ENCODE assay signal across 8 cellular contexts in genomic region chr16:30761427-30761927, GRCh38. TPM values are rescaled to one million over a fixed set of nuclear protein-coding genes. Genes with fewer than 3 reads are reported as not detected.
DNase-seq lines count a peak whose midpoint lies in the region; ATAC-seq and TF ChIP-seq lines count a peak whose summit lies in the region.

No MANE protein-coding gene starts in this region.

- peaks cover 38% of the 10 kb centered on the region for H3K36me3 Mint-ChIP-seq in activated T-helper 2 cell treated with anti-CD3 and anti-CD28 coated beads, Interferon-gamma antibody, Interleukin-2, Interleukin-4, amounts not matched to agents 10 μg/mL and 5 μg/mL and 100 μg/mL, durations not matched to agents 14 hours and 24 hours and 36 hours (ENCODE audit: low read depth)

- intact Hi-C loops in PC-9 (cut with micrococcal nuclease; ENCODE audit: unreplicated experiment), result loop anchor here (10.0 kb wide), 1 partner anchor 207 kb away; the partner anchor contains the start of gene ZNF764
- intact Hi-C loops in activated T-helper 2 cell treated with anti-CD3 and anti-CD28 coated beads, Interferon-gamma antibody, Interleukin-2, Interleukin-4, amounts not matched to agents 10 μg/mL and 5 μg/mL and 100 μg/mL, durations not matched to agents 14 hours and 24 hours and 36 hours (cut with micrococcal nuclease), result loop anchor here (5.0 kb wide), 1 partner anchor 64 kb away; the partner anchor contains the start of gene SRCAP

- H3F3A ChIP-seq in PC-9 (ENCODE audit: insufficient read depth, low read depth), result peaks cover 30% of the 10 kb centered on the region; the same call in 1 of the 2 replicates

- H3K9me3 ChIP-seq in PC-9 (ENCODE audit: insufficient read depth, low read depth), result no peaks in the 10 kb centered on the region
- H3K9me3 ChIP-seq in cardiac muscle cell (ENCODE audit: low read depth), result no peaks in the 10 kb centered on the region

- POLR2A ChIA-PET in AG04449 (lab: Yijun Ruan, JAX), result interaction anchor here (0.7 kb wide), 1 partner anchor 160 kb away, joined by 3 read pairs; no protein-coding TSS in a partner anchor
- POLR2A ChIA-PET in PC-9 (lab: Charles Lee; ENCODE audit: unreplicated experiment), result no interaction called here

- H3K27ac Mint-ChIP-seq in activated T-helper 2 cell treated with anti-CD3 and anti-CD28 coated beads, Interferon-gamma antibody, Interleukin-2, Interleukin-4, amounts not matched to agents 10 μg/mL and 5 μg/mL and 100 μg/mL, durations not matched to agents 14 hours and 24 hours and 36 hours, result peak overlapping the region; percentile 83

- DNase-seq in AG04449 (ENCODE audit: low read depth, low spot score) (no peak), PC-9 (peak in 1 of 2 experiments; percentile 51), cardiac muscle cell (ENCODE audit: low read depth in 1 of 2, low spot score in 1 of 2) (peak; percentile 30 to 70), renal cortical epithelial cell (ENCODE audit: low read depth) (peak; percentile 15), retina (no peak)
- DNase-seq in activated T-helper 2 cell treated with anti-CD3 and anti-CD28 coated beads, Interferon-gamma antibody, Interleukin-2, Interleukin-4, amounts not matched to agents 10 μg/mL and 5 μg/mL and 100 μg/mL, durations not matched to agents 14 hours and 24 hours and 36 hours (ENCODE audit: low spot score), result peak; percentile 28

- peaks cover 34% of the 10 kb centered on the region for H3K79me2 ChIP-seq in PC-9 (ENCODE audit: low read depth)

- peaks cover 17% of the 10 kb centered on the region for H3K4me1 Mint-ChIP-seq in activated T-helper 2 cell treated with anti-CD3 and anti-CD28 coated beads, Interferon-gamma antibody, Interleukin-2, Interleukin-4, amounts not matched to agents 10 μg/mL and 5 μg/mL and 100 μg/mL, durations not matched to agents 14 hours and 24 hours and 36 hours (ENCODE audit: low read depth)

- peaks cover 33% of the 10 kb centered on the region for H3K36me3 ChIP-seq in PC-9 (ENCODE audit: low read depth)
- peaks cover 35% of the 10 kb centered on the region for H3K36me3 ChIP-seq in cardiac muscle cell

- peak overlapping the region; percentile 85 for H3K4me3 Mint-ChIP-seq in activated T-helper 2 cell treated with anti-CD3 and anti-CD28 coated beads, Interferon-gamma antibody, Interleukin-2, Interleukin-4, amounts not matched to agents 10 μg/mL and 5 μg/mL and 100 μg/mL, durations not matched to agents 14 hours and 24 hours and 36 hours (ENCODE audit: low read depth)

- TF ChIP-seq CTCF in AG04449 (IDR thresholded peaks at IDR 0.05; ENCODE audit: insufficient read depth, low read length, missing control alignments) (no peak), PC-9 (conservative IDR thresholded peaks at IDR 0.05) (no peak), cardiac muscle cell (IDR thresholded peaks at IDR 0.05; ENCODE audit: low read depth, low read length) (no peak)

- H3K27me3 Mint-ChIP-seq in activated T-helper 2 cell treated with anti-CD3 and anti-CD28 coated beads, Interferon-gamma antibody, Interleukin-2, Interleukin-4, amounts not matched to agents 10 μg/mL and 5 μg/mL and 100 μg/mL, durations not matched to agents 14 hours and 24 hours and 36 hours (ENCODE audit: low read depth), result no peaks in the 10 kb centered on the region

- H3K27me3 ChIP-seq in PC-9 (ENCODE audit: insufficient read depth, low read depth) (no peaks in the 10 kb centered on the region), cardiac muscle cell (no peaks in the 10 kb centered on the region)

- no peaks in the 10 kb centered on the region for H3K9me3 Mint-ChIP-seq in activated T-helper 2 cell treated with anti-CD3 and anti-CD28 coated beads, Interferon-gamma antibody, Interleukin-2, Interleukin-4, amounts not matched to agents 10 μg/mL and 5 μg/mL and 100 μg/mL, durations not matched to agents 14 hours and 24 hours and 36 hours

- BruUV-seq in PC-9 (replicated peaks; lab: Mats Ljungman, UMichigan), result TSS peak; percentile 65

- ATAC-seq in GM18873 (IDR thresholded peaks at IDR 0.05; ENCODE audit: low FRiP score, unreplicated experiment), result peak; percentile 9
- peak; percentile 33 for ATAC-seq in HG03159 (IDR thresholded peaks at IDR 0.05; ENCODE audit: unreplicated experiment)

- H3K4me1 ChIP-seq in PC-9 (replicated peaks; ENCODE audit: insufficient read depth), result peaks cover 24% of the 10 kb centered on the region
- H3K4me1 ChIP-seq in cardiac muscle cell (ENCODE audit: low read depth), result peaks cover 5% of the 10 kb centered on the region

- H3K4me3 ChIP-seq in AG04449 (ENCODE audit: low read depth, low read length) (peak overlapping the region; percentile 96), PC-9 (peak overlapping the region; percentile 83), cardiac muscle cell (peak overlapping the region; percentile 92)

- H4K20me1 ChIP-seq in PC-9 (ENCODE audit: insufficient read depth), result peaks cover 11% of the 10 kb centered on the region

- no peaks in the 10 kb centered on the region for H3K9me2 ChIP-seq in PC-9 (ENCODE audit: insufficient read depth)

- H3K27ac ChIP-seq in PC-9 (no peak overlapping the region), cardiac muscle cell (peak overlapping the region; percentile 49)

- CTCF ChIA-PET in AG04449 (lab: Yijun Ruan, JAX) (interaction anchor here (0.7 kb wide), 1 partner anchor 14 kb away, joined by 3 read pairs; no protein-coding TSS in a partner anchor), PC-9 (lab: Charles Lee) (no interaction called here)

- peak overlapping the region; percentile 80 for H3K4me2 ChIP-seq in PC-9

- peak overlapping the region; percentile 89 for H2AFZ ChIP-seq in PC-9

RNA-seq across cellular contexts. Expression of gene CFAP119, which starts 0.4 kb away (rescaled TPM):
- total RNA-seq in PC-9 (2021) (17.9 and 19.9 TPM in 2 replicates), cardiac muscle cell (7.1 and 9.1 TPM in 2 replicates), renal cortical epithelial cell (2.7 and 2.8 TPM in 2 replicates)
- 2.3 and 2.8 TPM in 2 replicates for total RNA-seq in activated T-helper 2 cell treated with anti-CD3 and anti-CD28 coated beads, Interferon-gamma antibody, Interleukin-2, Interleukin-4, amounts not matched to agents 10 μg/mL and 5 μg/mL and 100 μg/mL, durations not matched to agents 14 hours and 24 hours and 36 hours
- 7.4 and 16.4 TPM in 2 replicates for polyA plus RNA-seq in cardiac muscle cell

RNA-seq across cellular contexts. Expression of gene RNF40, which starts 0.6 kb away (rescaled TPM):
- 149 and 178 TPM in 2 replicates for total RNA-seq in PC-9 (2021)
- total RNA-seq in activated T-helper 2 cell treated with anti-CD3 and anti-CD28 coated beads, Interferon-gamma antibody, Interleukin-2, Interleukin-4, amounts not matched to agents 10 μg/mL and 5 μg/mL and 100 μg/mL, durations not matched to agents 14 hours and 24 hours and 36 hours, result 83.8 and 91.6 TPM in 2 replicates
- total RNA-seq in cardiac muscle cell, result 91.8 and 104 TPM in 2 replicates
- 64.5 and 76.3 TPM in 2 replicates for polyA plus RNA-seq in cardiac muscle cell
- 58.0 and 108 TPM in 2 replicates for total RNA-seq in renal cortical epithelial cell

RNA-seq across cellular contexts. Expression of gene PHKG2, which starts 13.3 kb away (rescaled TPM):
- 66.1 and 67.3 TPM in 2 replicates for total RNA-seq in PC-9 (2021)
- total RNA-seq in activated T-helper 2 cell treated with anti-CD3 and anti-CD28 coated beads, Interferon-gamma antibody, Interleukin-2, Interleukin-4, amounts not matched to agents 10 μg/mL and 5 μg/mL and 100 μg/mL, durations not matched to agents 14 hours and 24 hours and 36 hours, result 38.1 and 41.6 TPM in 2 replicates
- total RNA-seq in cardiac muscle cell, result 29.7 and 35.1 TPM in 2 replicates
- polyA plus RNA-seq in cardiac muscle cell, result 52.1 and 57.0 TPM in 2 replicates
- 25.4 and 26.2 TPM in 2 replicates for total RNA-seq in renal cortical epithelial cell

RNA-seq across cellular contexts. Expression of gene ZNF629, which starts 25.5 kb away (rescaled TPM):
- total RNA-seq in PC-9 (2021), result 21.7 and 25.6 TPM in 2 replicates
- 0.78 and 0.82 TPM in 2 replicates for total RNA-seq in activated T-helper 2 cell treated with anti-CD3 and anti-CD28 coated beads, Interferon-gamma antibody, Interleukin-2, Interleukin-4, amounts not matched to agents 10 μg/mL and 5 μg/mL and 100 μg/mL, durations not matched to agents 14 hours and 24 hours and 36 hours
- total RNA-seq in cardiac muscle cell, result 41.7 and 50.9 TPM in 2 replicates
- polyA plus RNA-seq in cardiac muscle cell, result 20.1 and 22.2 TPM in 2 replicates
- 6.4 and 22.1 TPM in 2 replicates for total RNA-seq in renal cortical epithelial cell

Comparison
In these comparisons a context has a peak if more than half of its experiments do, and no peak if none do; other contexts are left out.
1. DNase-seq: peak in activated T-helper 2 cell treated with anti-CD3 and anti-CD28 coated beads, Interferon-gamma antibody, Interleukin-2, Interleukin-4, amounts not matched to agents 10 μg/mL and 5 μg/mL and 100 μg/mL, durations not matched to agents 14 hours and 24 hours and 36 hours (single experiment), cardiac muscle cell (2 of 2) and renal cortical epithelial cell (single experiment); none in AG04449 (single experiment) and retina (single experiment).
2. Peak in every context shown above with its lines, with median percentiles within 50 percentile points of each other: H3K4me3 ChIP-seq.